ENCODE assay signal across 13 cellular contexts in the genomic region with DNA sequence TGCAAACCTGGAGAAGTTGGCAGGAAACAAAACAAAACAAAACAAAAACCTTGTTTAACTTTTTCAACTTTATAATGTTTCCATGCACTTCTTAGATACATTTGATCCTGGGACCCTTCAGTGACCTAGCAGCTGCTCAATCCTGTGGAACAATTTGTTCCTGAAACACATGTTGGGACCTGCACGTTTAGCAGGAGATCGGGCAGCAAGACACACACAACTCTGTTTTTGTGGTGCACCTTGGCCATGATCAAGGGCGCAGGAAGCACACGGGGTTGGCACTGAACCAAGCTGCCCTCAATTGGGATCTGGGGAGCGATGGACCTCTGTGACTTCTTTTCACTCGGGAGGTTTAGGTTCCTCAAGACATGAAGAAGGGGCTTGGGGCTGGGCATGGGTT.
"Had no signal": no experiment of that assay in that cellular context is flagged by ENCODE, and none has a peak within 500 bp of the region (broad histone marks: within the 10 kb centered on the region; RNA-seq: fewer than 3 reads in every experiment).

No MANE protein-coding gene starts in this region.

- H3K27me3 Mint-ChIP-seq: stimulated activated naive CD8-positive, alpha-beta T cell treated with anti-CD3 and anti-CD28 coated beads, Interleukin-15, amount 100 ng/mL, for 72 hours had no signal

- DNase-seq: activated CD4-positive, alpha-beta T cell treated with anti-CD3 and anti-CD28 coated beads, Interleukin-2, amount 10 ng/mL, durations not matched to agents 24 days and 14 days; activated CD8-positive, alpha-beta memory T cell treated with anti-CD3 and anti-CD28 coated beads for 24 hours; activated naive CD4-positive, alpha-beta T cell treated with anti-CD3 and anti-CD28 coated beads for 36 hours; hippocampal formation; left cardiac atrium; mucosa of descending colon; stimulated activated CD4-positive, alpha-beta T cell treated with anti-CD3 and anti-CD28 coated beads, Interleukin-4, amount 100 ng/mL, for 4 hours; stimulated activated naive CD8-positive, alpha-beta T cell treated with anti-CD3 and anti-CD28 coated beads, Interleukin-15, amount 100 ng/mL, for 72 hours had no signal

- H3K27me3 ChIP-seq: tibial nerve, vagina had no signal

- H3K4me1 Mint-ChIP-seq: activated CD4-positive, alpha-beta T cell treated with anti-CD3 and anti-CD28 coated beads, Interleukin-2, amount 10 ng/mL, durations not matched to agents 24 days and 14 days; activated T-helper 17 cell treated with anti-CD3 and anti-CD28 coated beads, Interleukin-2, amount 50 U/mL, for 72 hours; stimulated activated naive CD8-positive, alpha-beta T cell treated with anti-CD3 and anti-CD28 coated beads, Interleukin-15, amount 100 ng/mL, for 72 hours had no signal

- H3K27ac ChIP-seq: tibial nerve, vagina had no signal

- H3K36me3 Mint-ChIP-seq: WTC11 had no signal

- H3K9me3 ChIP-seq: mucosa of descending colon, tibial nerve, vagina had no signal

- ATAC-seq: activated T-helper 17 cell treated with anti-CD3 and anti-CD28 coated beads, Interleukin-2, amount 50 U/mL, for 72 hours; mucosa of descending colon; stimulated activated naive CD8-positive, alpha-beta T cell treated with anti-CD3 and anti-CD28 coated beads, Interleukin-15, amount 100 ng/mL, for 72 hours; WTC11 had no signal

- H3K27ac Mint-ChIP-seq: activated CD4-positive, alpha-beta T cell treated with anti-CD3 and anti-CD28 coated beads, Interleukin-2, amount 10 ng/mL, durations not matched to agents 24 days and 14 days; activated naive CD4-positive, alpha-beta T cell treated with anti-CD3 and anti-CD28 coated beads for 36 hours; activated T-helper 17 cell treated with anti-CD3 and anti-CD28 coated beads, Interleukin-2, amount 50 U/mL, for 72 hours; stimulated activated naive CD8-positive, alpha-beta T cell treated with anti-CD3 and anti-CD28 coated beads, Interleukin-15, amount 100 ng/mL, for 72 hours; WTC11 had no signal

- H3K36me3 ChIP-seq: tibial nerve, vagina had no signal

- H3K4me3 Mint-ChIP-seq: activated CD4-positive, alpha-beta T cell treated with anti-CD3 and anti-CD28 coated beads, Interleukin-2, amount 10 ng/mL, durations not matched to agents 24 days and 14 days; activated naive CD4-positive, alpha-beta T cell treated with anti-CD3 and anti-CD28 coated beads for 36 hours; activated T-helper 17 cell treated with anti-CD3 and anti-CD28 coated beads, Interleukin-2, amount 50 U/mL, for 72 hours; stimulated activated naive CD8-positive, alpha-beta T cell treated with anti-CD3 and anti-CD28 coated beads, Interleukin-15, amount 100 ng/mL, for 72 hours; WTC11 had no signal

- H3K4me3 ChIP-seq: lung, mucosa of descending colon, tibial nerve, vagina had no signal

- H3K9me3 Mint-ChIP-seq: activated CD4-positive, alpha-beta T cell treated with anti-CD3 and anti-CD28 coated beads, Interleukin-2, amount 10 ng/mL, durations not matched to agents 24 days and 14 days; activated naive CD4-positive, alpha-beta T cell treated with anti-CD3 and anti-CD28 coated beads for 36 hours; activated T-helper 17 cell treated with anti-CD3 and anti-CD28 coated beads, Interleukin-2, amount 50 U/mL, for 72 hours; stimulated activated naive CD8-positive, alpha-beta T cell treated with anti-CD3 and anti-CD28 coated beads, Interleukin-15, amount 100 ng/mL, for 72 hours; WTC11 had no signal
